In genomic region chr10:31759124-31759798, GRCh38 we compare ENCODE assay signal across 8 cellular contexts.
DNase-seq lines count a peak whose midpoint lies in the region; ATAC-seq and TF ChIP-seq lines count a peak whose summit lies in the region.

No MANE protein-coding gene starts in this region.

- peak overlapping the region; percentile 96 for H3K27ac Mint-ChIP-seq in activated T-helper 17 cell treated with anti-CD3 and anti-CD28 coated beads, Interleukin-2, amount 50 U/mL, for 72 hours

- H3K27me3 Mint-ChIP-seq in activated T-helper 17 cell treated with anti-CD3 and anti-CD28 coated beads, Interleukin-2, amount 50 U/mL, for 72 hours: no peaks in the 10 kb centered on the region

- peaks cover 5% of the 10 kb centered on the region for H3K4me1 Mint-ChIP-seq in activated T-helper 17 cell treated with anti-CD3 and anti-CD28 coated beads, Interleukin-2, amount 50 U/mL, for 72 hours

- no peak for TF ChIP-seq CTCF in GM13976 (IDR thresholded peaks at IDR 0.05; ENCODE audit: borderline replicate concordance, control extremely low read depth, extremely low read depth, insufficient read depth, missing control alignments)
- no peak for TF ChIP-seq CTCF in fibroblast of villous mesenchyme (IDR thresholded peaks at IDR 0.05; ENCODE audit: insufficient read depth, low read depth, low read length)
- no peak for TF ChIP-seq CTCF in omental fat pad (IDR thresholded peaks at IDR 0.05)
- no peak for TF ChIP-seq CTCF in tibial nerve (IDR thresholded peaks at IDR 0.05)

- TF ChIP-seq POLR2A in tibial nerve (IDR thresholded peaks at IDR 0.05): no peak

- H3K27ac ChIP-seq in tibial nerve: peak overlapping the region; percentile 94 to 99 (median 96)

- no peaks in the 10 kb centered on the region for H3K36me3 ChIP-seq in tibial nerve

- H3K9me3 ChIP-seq in tibial nerve: no peaks in the 10 kb centered on the region

- peaks cover 0 to 58% (median 12%) of the 10 kb centered on the region in 4 donors for H3K4me1 ChIP-seq in tibial nerve

- H3K27me3 ChIP-seq in tibial nerve: no peaks in the 10 kb centered on the region

- 0 to 4% methylated on average over 23 to 32 of the region's 36 CpGs for WGBS in tibial nerve, 2 donors

- in situ Hi-C loops in GM13976 (cut with MboI; ENCODE audit: low sequenced_read_pairs, unreplicated experiment): no loop called here

- no peak for TF ChIP-seq EP300 in tibial nerve (IDR thresholded peaks at IDR 0.05)

- DNase-seq in GM13976 (ENCODE audit: low spot score) (peak; percentile 59), NCI-H748 (lab: John Stamatoyannopoulos, UW; ENCODE audit: unreplicated experiment) (peak; percentile 59), fibroblast of villous mesenchyme (ENCODE audit: low read depth) (peak; percentile 46), omental fat pad (ENCODE audit: low spot score) (peak; percentile 42), tibial nerve (ENCODE audit: low spot score in 2 of 2) (peak in 1 of 2 donors; percentile 61), middle frontal gyrus (ENCODE audit: extremely low spot score, low spot score) (no peak), glomerular visceral epithelial cell (ENCODE audit: extremely low spot score) (no peak)

- H3K4me3 ChIP-seq in fibroblast of villous mesenchyme (ENCODE audit: low read depth, low read length) (peak overlapping the region; percentile 88), tibial nerve (peak overlapping the region; percentile 73 to 91 (median 82))

- peak overlapping the region; percentile 88 for H3K4me3 Mint-ChIP-seq in activated T-helper 17 cell treated with anti-CD3 and anti-CD28 coated beads, Interleukin-2, amount 50 U/mL, for 72 hours

- no peaks in the 10 kb centered on the region for H3K9me3 Mint-ChIP-seq in activated T-helper 17 cell treated with anti-CD3 and anti-CD28 coated beads, Interleukin-2, amount 50 U/mL, for 72 hours

- peak; percentile 53 for ATAC-seq in activated T-helper 17 cell treated with anti-CD3 and anti-CD28 coated beads, Interleukin-2, amount 50 U/mL, for 72 hours (replicated peaks)
- ATAC-seq in omental fat pad (ENCODE audit: low FRiP score): no peak

- peaks cover 6% of the 10 kb centered on the region for H3K36me3 Mint-ChIP-seq in activated T-helper 17 cell treated with anti-CD3 and anti-CD28 coated beads, Interleukin-2, amount 50 U/mL, for 72 hours (ENCODE audit: low read depth)

Comparison
In these comparisons a context has a peak if more than half of its experiments do, and no peak if none do; other contexts are left out.
1. DNase-seq: peak in GM13976 (single experiment), NCI-H748 (single experiment), fibroblast of villous mesenchyme (single experiment) and omental fat pad (single experiment); none in middle frontal gyrus (single experiment) and glomerular visceral epithelial cell (single experiment).